ENCODE assay signal across 30 cellular contexts in genomic region chr12:70948236-70948975, GRCh38. TPM values are rescaled to one million over a fixed set of nuclear protein-coding genes. Genes with fewer than 3 reads are reported as not detected.
"Had no signal": no experiment of that assay in that cellular context is flagged by ENCODE, and none has a peak within 500 bp of the region (broad histone marks: within the 10 kb centered on the region; RNA-seq: fewer than 3 reads in every experiment).

No MANE protein-coding gene starts in this region.

- H3K27ac ChIP-seq: adrenal gland, cardiac muscle cell, gastrocnemius medialis, sigmoid colon, suprapubic skin had no signal

- H3K4me3 Mint-ChIP-seq: activated naive CD8-positive, alpha-beta T cell; brain; naive thymus-derived CD4-positive, alpha-beta T cell; neural crest cell; stimulated activated memory B cell treated with anti-CD40 and anti-IgM and Interleukin-4, amounts not matched to agents 10 μg/mL and 1 μg/mL and 100 μg/mL, for 72 hours had no signal

- H3K9me3 Mint-ChIP-seq: neural crest cell had no signal

- H3K9me3 ChIP-seq: adrenal gland, gastrocnemius medialis, sigmoid colon, suprapubic skin, tibial artery had no signal

- H3K36me3 Mint-ChIP-seq: activated naive CD8-positive, alpha-beta T cell; brain; naive thymus-derived CD4-positive, alpha-beta T cell; stimulated activated memory B cell treated with anti-CD40 and anti-IgM and Interleukin-4, amounts not matched to agents 10 μg/mL and 1 μg/mL and 100 μg/mL, for 72 hours had no signal

- H3K4me1 Mint-ChIP-seq: brain; naive thymus-derived CD4-positive, alpha-beta T cell; neural crest cell; stimulated activated memory B cell treated with anti-CD40 and anti-IgM and Interleukin-4, amounts not matched to agents 10 μg/mL and 1 μg/mL and 100 μg/mL, for 72 hours had no signal

- H3K27ac Mint-ChIP-seq: activated naive CD8-positive, alpha-beta T cell; brain; naive thymus-derived CD4-positive, alpha-beta T cell; stimulated activated memory B cell treated with anti-CD40 and anti-IgM and Interleukin-4, amounts not matched to agents 10 μg/mL and 1 μg/mL and 100 μg/mL, for 72 hours had no signal

- H3K27me3 ChIP-seq: adrenal gland, cardiac muscle cell, gastrocnemius medialis, sigmoid colon, tibial artery had no signal

- H3K4me3 ChIP-seq: adrenal gland, cardiac muscle cell, gastrocnemius medialis, sigmoid colon, smooth muscle cell, suprapubic skin, tibial artery had no signal

- H3K4me2 ChIP-seq: smooth muscle cell had no signal

- H3K4me1 ChIP-seq: adrenal gland, gastrocnemius medialis, sigmoid colon, suprapubic skin had no signal

- H3K36me3 ChIP-seq: adrenal gland, cardiac muscle cell, gastrocnemius medialis, sigmoid colon, suprapubic skin, tibial artery had no signal

- DNase-seq: activated CD4-positive, alpha-beta T cell treated with anti-CD3 and anti-CD28 coated beads for 48 hours; activated CD4-positive, alpha-beta T cell treated with anti-CD3 and anti-CD28 coated beads, Interleukin-2, amount 50 U/mL, for 48 hours; activated CD8-positive, alpha-beta memory T cell treated with anti-CD3 and anti-CD28 coated beads for 24 hours; activated effector memory CD4-positive, alpha-beta T cell treated with Interleukin-2 at 50 U/mL for 16 hours; activated naive CD4-positive, alpha-beta T cell treated with Interleukin-2 at 50 U/mL for 16 hours; adrenal gland; aorta; cortex of kidney; erythroblast; glutamatergic neuron; islet precursor cell; left colon; midbrain; naive thymus-derived CD4-positive, alpha-beta T cell; occipital lobe; stimulated activated CD4-positive, alpha-beta T cell treated with anti-CD3 and anti-CD28 coated beads, Interleukin-1b, Interleukin-23, amount 100 ng/mL, for 48 hours; stimulated activated CD4-positive, alpha-beta T cell treated with anti-CD3 and anti-CD28 coated beads, Interleukin-4, amount 100 ng/mL, for 4 hours; stimulated activated CD8-positive, alpha-beta memory T cell treated with anti-CD3 and anti-CD28 coated beads, Interleukin-4, amount 100 ng/mL, for 48 hours had no signal

- ATAC-seq: left colon; naive thymus-derived CD4-positive, alpha-beta T cell; stimulated activated memory B cell treated with anti-CD40 and anti-IgM and Interleukin-4, amounts not matched to agents 10 μg/mL and 1 μg/mL and 100 μg/mL, for 72 hours had no signal

- H3K27me3 Mint-ChIP-seq: activated naive CD8-positive, alpha-beta T cell; brain; naive thymus-derived CD4-positive, alpha-beta T cell; stimulated activated memory B cell treated with anti-CD40 and anti-IgM and Interleukin-4, amounts not matched to agents 10 μg/mL and 1 μg/mL and 100 μg/mL, for 72 hours had no signal

- FAIRE-seq: endometrium had no signal

RNA-seq across cellular contexts. Expression of gene PTPRR, which starts 27.9 kb away (rescaled TPM):
- total RNA-seq: cardiac muscle cell; naive thymus-derived CD4-positive, alpha-beta T cell; suprapubic skin; T-helper 1 cell treated with Interleukin-12 subunit alpha and Interleukin-12 subunit beta and Interleukin-4 antibody, amounts not matched to agents 30 ng/mL and 1 ng/mL, for 36 hours had no signal
- polyA plus RNA-seq: cardiac muscle cell; naive thymus-derived CD4-positive, alpha-beta T cell had no signal
